23 cellular contexts compared by ENCODE assay signal in the genomic region with DNA sequence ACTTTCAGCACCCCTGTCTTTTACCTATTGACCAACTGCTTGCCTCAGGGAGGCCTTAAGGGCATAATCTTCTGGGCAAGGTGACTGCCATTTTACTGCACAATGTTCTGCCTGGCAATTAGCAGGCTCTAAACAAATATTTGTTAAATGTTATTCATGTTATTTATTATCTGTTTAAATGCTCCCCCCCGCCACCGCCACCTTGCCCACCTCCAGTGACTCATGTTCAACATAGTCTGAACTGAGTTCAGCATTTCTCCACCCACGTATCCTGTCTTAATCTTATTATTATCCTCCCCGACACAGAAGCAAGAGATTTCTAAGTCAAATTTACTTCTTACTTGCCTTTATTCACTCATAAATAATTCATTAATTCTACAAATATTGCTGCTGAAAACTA.
DNase-seq lines count a peak whose midpoint lies in the region; ATAC-seq lines count a peak whose summit lies in the region.
"Had no signal": no experiment of that assay in that cellular context is flagged by ENCODE, and none has a peak within 500 bp of the region (broad histone marks: within the 10 kb centered on the region; RNA-seq: fewer than 3 reads in every experiment).

No MANE protein-coding gene starts in this region.

- peaks cover 3% of the 10 kb centered on the region for H3K36me3 Mint-ChIP-seq in activated naive CD8-positive, alpha-beta T cell treated with anti-CD3 and anti-CD28 coated beads for 36 hours
- no peaks in the 10 kb centered on the region for H3K36me3 Mint-ChIP-seq in activated naive CD8-positive, alpha-beta T cell treated with anti-CD3 and anti-CD28 coated beads, Interleukin-2, amount 50 U/mL, for 24 hours (ENCODE audit: low read depth)
- H3K36me3 Mint-ChIP-seq: CD4-positive, CD25-positive, alpha-beta regulatory T cell had no signal

- intact Hi-C loops in left cardiac atrium (cut with DNase I): no loop called here

- H3K27me3 Mint-ChIP-seq in activated naive CD8-positive, alpha-beta T cell treated with anti-CD3 and anti-CD28 coated beads for 36 hours: no peaks in the 10 kb centered on the region
- H3K27me3 Mint-ChIP-seq in activated naive CD8-positive, alpha-beta T cell treated with anti-CD3 and anti-CD28 coated beads, Interleukin-2, amount 50 U/mL, for 24 hours: no peaks in the 10 kb centered on the region
- H3K27me3 Mint-ChIP-seq: CD4-positive, CD25-positive, alpha-beta regulatory T cell had no signal

- DNase-seq in activated naive CD8-positive, alpha-beta T cell treated with anti-CD3 and anti-CD28 coated beads for 36 hours: no peak
- DNase-seq in activated naive CD8-positive, alpha-beta T cell treated with anti-CD3 and anti-CD28 coated beads, Interleukin-2, amount 50 U/mL, for 24 hours: no peak
- DNase-seq in SW480 (ENCODE audit: low spot score): peak; percentile 21
- peak; percentile 12 for DNase-seq in iris pigment epithelial cell (ENCODE audit: low read depth)
- no peak for DNase-seq in effector CD8-positive, alpha-beta T cell (lab: John Stamatoyannopoulos, UW)
- DNase-seq in left cardiac atrium: no peak
- DNase-seq: CD4-positive, CD25-positive, alpha-beta regulatory T cell; COR-L47; DND-41; GOT3; HCEC 1CT; NCI-H1092; NCI-H146; NCI-H2029; NCI-H226; NCI-H524; PC-9; RPMI8226 had no signal

- H3K27ac Mint-ChIP-seq in activated naive CD8-positive, alpha-beta T cell treated with anti-CD3 and anti-CD28 coated beads for 36 hours: peak overlapping the region; percentile 59
- H3K27ac Mint-ChIP-seq in activated naive CD8-positive, alpha-beta T cell treated with anti-CD3 and anti-CD28 coated beads, Interleukin-2, amount 50 U/mL, for 24 hours: no peak overlapping the region

- peaks cover 10% of the 10 kb centered on the region for H3K4me1 Mint-ChIP-seq in activated naive CD8-positive, alpha-beta T cell treated with anti-CD3 and anti-CD28 coated beads for 36 hours
- H3K4me1 Mint-ChIP-seq in activated naive CD8-positive, alpha-beta T cell treated with anti-CD3 and anti-CD28 coated beads, Interleukin-2, amount 50 U/mL, for 24 hours: peaks cover 14% of the 10 kb centered on the region

- peaks cover 5% of the 10 kb centered on the region for H3K9me3 Mint-ChIP-seq in activated naive CD8-positive, alpha-beta T cell treated with anti-CD3 and anti-CD28 coated beads for 36 hours
- peaks cover 27% of the 10 kb centered on the region for H3K9me3 Mint-ChIP-seq in activated naive CD8-positive, alpha-beta T cell treated with anti-CD3 and anti-CD28 coated beads, Interleukin-2, amount 50 U/mL, for 24 hours

- H3K4me3 Mint-ChIP-seq in activated naive CD8-positive, alpha-beta T cell treated with anti-CD3 and anti-CD28 coated beads for 36 hours: no peak overlapping the region
- H3K4me3 Mint-ChIP-seq in activated naive CD8-positive, alpha-beta T cell treated with anti-CD3 and anti-CD28 coated beads, Interleukin-2, amount 50 U/mL, for 24 hours: no peak overlapping the region

- ATAC-seq in activated naive CD8-positive, alpha-beta T cell treated with anti-CD3 and anti-CD28 coated beads, Interleukin-2, amount 50 U/mL, for 24 hours: no peak
- ATAC-seq in left cardiac atrium: no peak
- no peak for ATAC-seq in GM18498 (IDR thresholded peaks at IDR 0.05; ENCODE audit: unreplicated experiment)
- ATAC-seq: A549, GM12878, HepG2, K562 had no signal

Comparison
In these comparisons a context has a peak if more than half of its experiments do, and no peak if none do; other contexts are left out.
1. DNase-seq: peak in SW480 (single experiment) and iris pigment epithelial cell (single experiment); none in activated naive CD8-positive, alpha-beta T cell treated with anti-CD3 and anti-CD28 coated beads for 36 hours (single experiment), activated naive CD8-positive, alpha-beta T cell treated with anti-CD3 and anti-CD28 coated beads, Interleukin-2, amount 50 U/mL, for 24 hours (single experiment), effector CD8-positive, alpha-beta T cell (single experiment) and left cardiac atrium (single experiment).